In genomic region chr12:85279449-85280137, GRCh38 we compare ENCODE assay signal across 11 cellular contexts. TPM values are rescaled to one million over a fixed set of nuclear protein-coding genes. Genes with fewer than 3 reads are reported as not detected.
DNase-seq lines count a peak whose midpoint lies in the region; ATAC-seq and TF ChIP-seq lines count a peak whose summit lies in the region.
"Had no signal": no experiment of that assay in that cellular context is flagged by ENCODE, and none has a peak within 500 bp of the region (broad histone marks: within the 10 kb centered on the region; RNA-seq: fewer than 3 reads in every experiment).

No MANE protein-coding gene starts in this region.

- H3K36me3 ChIP-seq in neural progenitor cell: no peaks in the 10 kb centered on the region

- H2AFZ ChIP-seq in neural progenitor cell (replicated peaks): peak overlapping the region; percentile 100

- H3K4me3 ChIP-seq in AG09309 (ENCODE audit: control insufficient read depth, low read depth, low read length): peak overlapping the region; percentile 44
- H3K4me3 ChIP-seq in fibroblast of mammary gland (ENCODE audit: control insufficient read depth, low read depth, low read length): peak overlapping the region; percentile 40
- H3K4me3 ChIP-seq in neural progenitor cell: peak overlapping the region; percentile 71

- peaks cover 6% of the 10 kb centered on the region for H3K9me3 Mint-ChIP-seq in neural progenitor cell

- H3K4me3 Mint-ChIP-seq in neural progenitor cell: peak overlapping the region; percentile 94

- no peak overlapping the region for H3K27ac Mint-ChIP-seq in neural progenitor cell

- peaks cover 13% of the 10 kb centered on the region for H3K4me1 Mint-ChIP-seq in neural progenitor cell

- no peak for DNase-seq in AG09309 (ENCODE audit: low read depth)
- peak; percentile 89 for DNase-seq in NCI-H2227 treated with DMSO at 0.1 percent for 48 hours (lab: John Stamatoyannopoulos, UW)
- DNase-seq in fibroblast of mammary gland (ENCODE audit: low read depth): no peak
- peak; percentile 71 for DNase-seq in neural progenitor cell (ENCODE audit: low spot score)
- DNase-seq in COLO668 (lab: John Stamatoyannopoulos, UW; ENCODE audit: unreplicated experiment): no peak
- no peak for DNase-seq in globus pallidus (ENCODE audit: low spot score)
- DNase-seq: MV-4-11 had no signal

- H4K20me1 ChIP-seq in neural progenitor cell (ENCODE audit: low read depth): no peaks in the 10 kb centered on the region

- peaks cover 24% of the 10 kb centered on the region for H3F3A ChIP-seq in neural progenitor cell (ENCODE audit: low read depth)

- peaks cover 19% of the 10 kb centered on the region for H3K4me1 ChIP-seq in neural progenitor cell

- no peak overlapping the region for H3K27ac ChIP-seq in neural progenitor cell
- H3K27ac ChIP-seq: epithelial cell of prostate had no signal

- H3K36me3 Mint-ChIP-seq in neural progenitor cell: peaks cover 2% of the 10 kb centered on the region

- H3K9me3 ChIP-seq in neural progenitor cell (ENCODE audit: low read depth): no peaks in the 10 kb centered on the region

- peak overlapping the region; percentile 93 for H3K4me2 ChIP-seq in neural progenitor cell

- TF ChIP-seq CTCF in AG09309 (IDR thresholded peaks at IDR 0.05; ENCODE audit: control insufficient read depth, insufficient read depth, low read depth, low read length, missing control alignments): no peak
- no peak for TF ChIP-seq CTCF in fibroblast of mammary gland (conservative IDR thresholded peaks at IDR 0.05; ENCODE audit: control insufficient read depth, insufficient read depth, low read depth, low read length)
- no peak for TF ChIP-seq CTCF in neural progenitor cell (IDR thresholded peaks at IDR 0.05)

- H3K27me3 Mint-ChIP-seq in neural progenitor cell (ENCODE audit: insufficient read depth, low read depth): peaks cover 55% of the 10 kb centered on the region

- no peak overlapping the region for H3K9ac ChIP-seq in neural progenitor cell

- H3K27me3 ChIP-seq in neural progenitor cell: peaks cover 70% of the 10 kb centered on the region

- no peaks in the 10 kb centered on the region for H3K79me2 ChIP-seq in neural progenitor cell (ENCODE audit: low read depth)

- ATAC-seq in HG03354 (IDR thresholded peaks at IDR 0.05; ENCODE audit: poor library complexity, severe bottlenecking, unreplicated experiment) (no peak), HG02763 (IDR thresholded peaks at IDR 0.05; ENCODE audit: unreplicated experiment) (no peak)
- ATAC-seq: activated CD4-positive, CD25-positive, alpha-beta regulatory T cell treated with anti-CD3 and anti-CD28 coated beads, Interleukin-2, amount 50 U/mL, for 24 hours had no signal

RNA-seq across cellular contexts. Expression of gene ALX1, which starts 0.4 kb away (rescaled TPM):
- total RNA-seq in neural progenitor cell (ENCODE audit: low replicate concordance): 3.9 and 5.6 TPM in 2 replicates

Comparison
In these comparisons a context has a peak if more than half of its experiments do, and no peak if none do; other contexts are left out.
1. DNase-seq: peak in NCI-H2227 treated with DMSO at 0.1 percent for 48 hours (single experiment) and neural progenitor cell (single experiment); none in AG09309 (single experiment), fibroblast of mammary gland (single experiment), COLO668 (single experiment) and globus pallidus (single experiment).
2. Peak in every context shown above with its lines, with median percentiles within 50 percentile points of each other: H3K4me3 ChIP-seq.